ENCODE assay signal across 21 cellular contexts in genomic region chr7:158963780-158964222, GRCh38.
DNase-seq lines count a peak whose midpoint lies in the region; ATAC-seq, FAIRE-seq and TF ChIP-seq lines count a peak whose summit lies in the region.
"Had no signal": no experiment of that assay in that cellular context is flagged by ENCODE, and none has a peak within 500 bp of the region (broad histone marks: within the 10 kb centered on the region; RNA-seq: fewer than 3 reads in every experiment).

No MANE protein-coding gene starts in this region.

- POLR2A ChIA-PET in K562 (lab: Yijun Ruan, JAX): interaction anchor here (0.6 kb wide), 1 partner anchor 67 kb away, joined by 3 read pairs; no protein-coding TSS in a partner anchor
- POLR2A ChIA-PET in HepG2 (lab: Yijun Ruan, JAX): no interaction called here
- POLR2A ChIA-PET in RWPE1 (lab: Yijun Ruan, JAX; ENCODE audit: low non-redundant PET): no interaction called here

- no peak overlapping the region for H3K9ac ChIP-seq in K562 (ENCODE audit: insufficient read depth in 1 of 2, low read depth in 2 of 2, low read length in 2 of 2)
- no peak overlapping the region for H3K9ac ChIP-seq in HepG2 (ENCODE audit: insufficient read depth, low read depth, low read length)
- H3K9ac ChIP-seq: BLaER1 treated with 17β-estradiol and CSF1 and Interleukin-3, amounts not matched to agents 10 nM and 100 nM had no signal

- no peak overlapping the region for H3K27ac ChIP-seq in K562 (ENCODE audit: extremely low read depth, low read depth, low read length)
- peak overlapping the region in 1 of 4 donors; percentile 50 for H3K27ac ChIP-seq in gastroesophageal sphincter
- peak overlapping the region; percentile 39 for H3K27ac ChIP-seq in HepG2 (ENCODE audit: extremely low read length, insufficient read depth, low read length)
- H3K27ac ChIP-seq in gastrocnemius medialis: no peak overlapping the region
- no peak overlapping the region for H3K27ac ChIP-seq in RWPE1
- H3K27ac ChIP-seq: BLaER1 treated with 17β-estradiol and CSF1 and Interleukin-3, amounts not matched to agents 10 nM and 100 nM had no signal

- BruUV-seq in K562 (replicated peaks; lab: Mats Ljungman, UMichigan) (no TSS peak), HepG2 (replicated peaks; lab: Mats Ljungman, UMichigan) (no TSS peak)

- intact Hi-C loops in K562 (cut with micrococcal nuclease): no loop called here
- intact Hi-C loops in HepG2 (cut with micrococcal nuclease; ENCODE audit: unreplicated experiment): no loop called here
- intact Hi-C loops in gastrocnemius medialis (cut with DNase I; ENCODE audit: low total_unique reads): no loop called here

- no peak overlapping the region for H3K4me3 ChIP-seq in K562
- no peak overlapping the region for H3K4me3 ChIP-seq in gastroesophageal sphincter
- 0 out of 6 replicates have a peak overlapping the region, but pooled peaks of 1 of the 3 experiments have one; percentile 31 for H3K4me3 ChIP-seq in HepG2 (replicated peaks in 1 of 3; ENCODE audit: insufficient read depth in 1 of 3, low read depth in 2 of 3, low read length in 3 of 3)
- H3K4me3 ChIP-seq in gastrocnemius medialis: no peak overlapping the region
- H3K4me3 ChIP-seq: BLaER1 treated with 17β-estradiol and CSF1 and Interleukin-3, amounts not matched to agents 10 nM and 100 nM had no signal

- no peaks in the 10 kb centered on the region for H4K20me1 ChIP-seq in K562 (replicated peaks; ENCODE audit: control insufficient read depth, insufficient read depth, low read length)
- no peaks in the 10 kb centered on the region; the same call in 1 of the 2 replicates for H4K20me1 ChIP-seq in HepG2 (ENCODE audit: insufficient read depth, low read length)
- H4K20me1 ChIP-seq: BLaER1 treated with 17β-estradiol and CSF1 and Interleukin-3, amounts not matched to agents 10 nM and 100 nM had no signal

- ATAC-seq in K562 (no peak), gastroesophageal sphincter (peak; percentile 72), HepG2 (peak; percentile 96), gastrocnemius medialis (peak; percentile 14 to 26)
- ATAC-seq: CD8-positive, alpha-beta T cell; HCT116; Panc1 had no signal

- FAIRE-seq in K562 (lab: Jason Lieb, UNC) (no peak), HepG2 (lab: Jason Lieb, UNC) (peak; percentile 83), GM12892 (lab: Jason Lieb, UNC) (no peak)
- FAIRE-seq: GM12891, GM18507 had no signal

- H3K79me2 ChIP-seq in K562 (ENCODE audit: control insufficient read depth, insufficient read depth, low read length) (no peaks in the 10 kb centered on the region), HepG2 (ENCODE audit: insufficient read depth, low read length) (no peaks in the 10 kb centered on the region)

- TF ChIP-seq POLR2A in K562 (conservative IDR thresholded peaks at IDR 0.05) (no peak), gastroesophageal sphincter (IDR thresholded peaks at IDR 0.05) (no peak), HepG2 (IDR thresholded peaks at IDR 0.05; ENCODE audit: insufficient read depth in 1 of 2, low read depth in 2 of 2, low read length in 2 of 2) (no peak), gastrocnemius medialis (IDR thresholded peaks at IDR 0.05) (no peak), GM12892 (IDR thresholded peaks at IDR 0.05; ENCODE audit: low read depth, low read length) (no peak)

- no peak overlapping the region for H3K4me2 ChIP-seq in K562 (ENCODE audit: insufficient read depth, low read length)
- H3K4me2 ChIP-seq in HepG2 (ENCODE audit: low read depth, low read length): peak overlapping the region; percentile 37; the same call in 1 of the 2 replicates
- H3K4me2 ChIP-seq: BLaER1 treated with 17β-estradiol and CSF1 and Interleukin-3, amounts not matched to agents 10 nM and 100 nM had no signal

- H2AFZ ChIP-seq in K562 (ENCODE audit: low read depth, low read length) (no peak overlapping the region), HepG2 (ENCODE audit: low read length) (no peak overlapping the region)

- DNase-seq in K562 (ENCODE audit: extremely low read depth in 1 of 4, low spot score in 3 of 4) (no peak), HepG2 (ENCODE audit: low spot score) (peak; percentile 76), gastrocnemius medialis (no peak), RWPE1 (ENCODE audit: low spot score) (no peak), NCI-H2196 (lab: John Stamatoyannopoulos, UW; ENCODE audit: unreplicated experiment) (no peak), GM12892 (ENCODE audit: insufficient read length) (no peak)
- DNase-seq: CD8-positive, alpha-beta T cell; DMS53; EL; GOT3; MM.1S; NCI-H1092; NCI-H1436 treated with DMSO at 0.1 percent for 48 hours; NCI-H2029; NCI-H526 treated with DMSO at 0.1 percent for 48 hours had no signal

- no peaks in the 10 kb centered on the region for H3K36me3 ChIP-seq in K562 (ENCODE audit: control insufficient read depth, insufficient read depth, low read length)
- H3K36me3 ChIP-seq in gastroesophageal sphincter: no peaks in the 10 kb centered on the region
- H3K36me3 ChIP-seq in HepG2 (replicated peaks in 1 of 2; ENCODE audit: control insufficient read depth in 1 of 2, insufficient read depth in 2 of 2, low read length in 2 of 2): no peaks in the 10 kb centered on the region
- H3K36me3 ChIP-seq in gastrocnemius medialis: no peaks in the 10 kb centered on the region

- H3K4me1 ChIP-seq in K562 (replicated peaks in 1 of 2; ENCODE audit: control insufficient read depth in 2 of 2, insufficient read depth in 2 of 2, low read length in 2 of 2) (peaks cover 0 to under 1% of the 10 kb centered on the region in 2 experiments; a peak in 1 of 5 replicates), gastroesophageal sphincter (peaks cover 0 to 20% (median 6%) of the 10 kb centered on the region in 3 donors), HepG2 (ENCODE audit: insufficient read depth, low read length) (peaks cover 26% of the 10 kb centered on the region), gastrocnemius medialis (no peaks in the 10 kb centered on the region)
- H3K4me1 ChIP-seq: BLaER1 treated with 17β-estradiol and CSF1 and Interleukin-3, amounts not matched to agents 10 nM and 100 nM had no signal

- in situ Hi-C loops in K562 (cut with MboI) (no loop called here), HepG2 (cut with HindIII; ENCODE audit: extremely low pct_ligation_motif_present, low pct_unique_long_range_greater_than_20kb) (no loop called here), gastrocnemius medialis (cut with MboI; ENCODE audit: low sequenced_read_pairs in 4 of 4) (no loop called here)

- no peak for TF ChIP-seq RAD21 in K562 (CRISPR knock-in tag; conservative IDR thresholded peaks at IDR 0.05 in 1 of 2, IDR thresholded peaks at IDR 0.05 in 1 of 2)
- TF ChIP-seq RAD21 in HepG2 (CRISPR knock-in tag; IDR thresholded peaks at IDR 0.05): no peak

- WGBS in K562 (ENCODE audit: insufficient coverage, low coverage, missing lambda C conversion rate): 2% methylated on average over 6 of the region's 6 CpGs
- 0 to 35% methylated on average over 1 to 6 of the region's 6 CpGs for WGBS in gastroesophageal sphincter (ENCODE audit: low coverage in 1 of 2), 2 donors
- WGBS in HepG2 (ENCODE audit: low lambda C conversion rate): 5% methylated on average over 6 of the region's 6 CpGs

- TF ChIP-seq CTCF in K562 (IDR thresholded peaks at IDR 0.05 in 2 of 3, conservative IDR thresholded peaks at IDR 0.05 in 1 of 3; ENCODE audit: insufficient read depth in 2 of 3, low read depth in 1 of 3, low read length in 3 of 3) (no peak), gastroesophageal sphincter (IDR thresholded peaks at IDR 0.05) (no peak), HepG2 (CRISPR knock-in tag; IDR thresholded peaks at IDR 0.05) (no peak), gastrocnemius medialis (IDR thresholded peaks at IDR 0.05 in 4 of 5, conservative IDR thresholded peaks at IDR 0.05 in 1 of 5) (no peak), RWPE1 (conservative IDR thresholded peaks at IDR 0.05; ENCODE audit: low read depth) (no peak)

- no peaks in the 10 kb centered on the region for H3K9me1 ChIP-seq in K562 (ENCODE audit: control insufficient read depth, insufficient read depth, low read length)

- TF ChIP-seq EP300 in K562 (IDR thresholded peaks at IDR 0.05; ENCODE audit: low read length) (no peak), gastroesophageal sphincter (IDR thresholded peaks at IDR 0.05) (no peak), HepG2 (IDR thresholded peaks at IDR 0.05; ENCODE audit: low read depth in 2 of 2, low read length in 2 of 2) (peak; percentile 53 to 76; a peak in 3 of 4 replicates), HepG2 (CRISPR knock-in tag; IDR thresholded peaks at IDR 0.05; ENCODE audit: borderline replicate concordance) (no peak; the same call in 1 of the 2 replicates)

- H3K9me3 ChIP-seq in K562 (replicated peaks; ENCODE audit: control insufficient read depth, insufficient read depth, low read depth, low read length): peaks cover 2% of the 10 kb centered on the region; the same call in 1 of the 2 replicates
- H3K9me3 ChIP-seq in gastroesophageal sphincter: peaks cover 0 to 14% (median 0%) of the 10 kb centered on the region in 3 donors
- H3K9me3 ChIP-seq in HepG2 (ENCODE audit: low read length): no peaks in the 10 kb centered on the region
- H3K9me3 ChIP-seq in gastrocnemius medialis: no peaks in the 10 kb centered on the region

- peaks cover 2 to 14% of the 10 kb centered on the region in 2 experiments; a peak in 3 of 5 replicates for H3K27me3 ChIP-seq in K562 (ENCODE audit: control insufficient read depth in 2 of 2, insufficient read depth in 2 of 2, low read length in 2 of 2)
- peaks cover 4% of the 10 kb centered on the region for H3K27me3 ChIP-seq in gastroesophageal sphincter
- peaks cover 0 to 22% of the 10 kb centered on the region in 2 experiments; a peak in 4 of 5 replicates for H3K27me3 ChIP-seq in HepG2 (ENCODE audit: control insufficient read depth in 1 of 2, insufficient read depth in 2 of 2, low read length in 2 of 2)
- H3K27me3 ChIP-seq in gastrocnemius medialis: peaks cover 0 to 6% (median 1%) of the 10 kb centered on the region in 3 donors

- CTCF ChIA-PET in K562 (lab: Yijun Ruan, JAX; ENCODE audit: low intra/inter-chr PET ratio) (no interaction called here), HepG2 (lab: Yijun Ruan, JAX; ENCODE audit: low intra/inter-chr PET ratio, low total read pairs) (no interaction called here), RWPE1 (lab: Yijun Ruan, JAX) (no interaction called here)

TF ChIP-seq in K562, 482 proteins besides CTCF, POLR2A, EP300 and RAD21:
- TF ChIP-seq RFX1 (IDR thresholded peaks at IDR 0.05) (peak; percentile 84), BCL6 (CRISPR knock-in tag; IDR thresholded peaks at IDR 0.05) (no peak)

TF ChIP-seq in HepG2, 621 proteins besides CTCF, POLR2A, EP300 and RAD21 (continues in another document):
- TF ChIP-seq HINFP (CRISPR knock-in tag; IDR thresholded peaks at IDR 0.05; ENCODE audit: low read depth) (no peak), JDP2 (CRISPR knock-in tag; IDR thresholded peaks at IDR 0.05; ENCODE audit: borderline replicate concordance) (no peak)

Comparison
In these comparisons a context has a peak if more than half of its experiments do, and no peak if none do; other contexts are left out.
1. Of the 241 proteins assayed by ChIP-seq in both HepG2 and K562: peak only in HepG2: ATF2, BCL6, BRCA1, CBX5, ELF1, EP300 and 48 more; only in K562: none; in both: RFX1; in neither: 178; mixed calls (peak in some experiments, not most) for 8.